11 cellular contexts compared by ENCODE assay signal in genomic region chr6:39426057-39426592, GRCh38.
DNase-seq lines count a peak whose midpoint lies in the region; ATAC-seq lines count a peak whose summit lies in the region.
"Had no signal": no experiment of that assay in that cellular context is flagged by ENCODE, and none has a peak within 500 bp of the region (broad histone marks: within the 10 kb centered on the region; RNA-seq: fewer than 3 reads in every experiment).

No MANE protein-coding gene starts in this region.

- peak; percentile 87 for DNase-seq in EL
- peak; percentile 60 for DNase-seq in NCI-H446 treated with DMSO at 0.1 percent for 48 hours (lab: John Stamatoyannopoulos, UW)
- DNase-seq in epithelial cell of prostate (ENCODE audit: low read depth, low spot score) = peak; percentile 43
- peak; percentile 83 for DNase-seq in pons (ENCODE audit: low spot score)
- DNase-seq in stimulated activated CD4-positive, alpha-beta T cell treated with anti-CD3 and anti-CD28 coated beads, Interleukin-4, amount 100 ng/mL, for 4 hours = no peak
- no peak for DNase-seq in NCI-H524 treated with DMSO at 0.1 percent for 48 hours (lab: John Stamatoyannopoulos, UW)
- DNase-seq: body of pancreas, NCI-H1048 had no signal

- ATAC-seq in GM21526 (IDR thresholded peaks at IDR 0.05; ENCODE audit: low FRiP score, unreplicated experiment) = no peak
- ATAC-seq in HG03378 (IDR thresholded peaks at IDR 0.05; ENCODE audit: unreplicated experiment) = no peak
- ATAC-seq: body of pancreas had no signal

- H3K27ac ChIP-seq in epithelial cell of prostate = peak overlapping the region; percentile 58
- H3K27ac ChIP-seq: body of pancreas, VCaP had no signal

Comparison
In these comparisons a context has a peak if more than half of its experiments do, and no peak if none do; other contexts are left out.
1. DNase-seq: peak in EL (single experiment), NCI-H446 treated with DMSO at 0.1 percent for 48 hours (single experiment), epithelial cell of prostate (single experiment) and pons (single experiment); none in stimulated activated CD4-positive, alpha-beta T cell treated with anti-CD3 and anti-CD28 coated beads, Interleukin-4, amount 100 ng/mL, for 4 hours (0 of 2) and NCI-H524 treated with DMSO at 0.1 percent for 48 hours (single experiment).